ENCODE assay signal across 21 cellular contexts in genomic region chr16:24950275-24950674, GRCh38.
DNase-seq lines count a peak whose midpoint lies in the region; ATAC-seq, FAIRE-seq and TF ChIP-seq lines count a peak whose summit lies in the region.
"Had no signal": no experiment of that assay in that cellular context is flagged by ENCODE, and none has a peak within 500 bp of the region (broad histone marks: within the 10 kb centered on the region; RNA-seq: fewer than 3 reads in every experiment).

No MANE protein-coding gene starts in this region.

- H3K27ac ChIP-seq in pancreas = no peak overlapping the region
- H3K27ac ChIP-seq: A549, right lobe of liver, SK-N-MC had no signal

- peaks cover 0 to 66% (median 18%) of the 10 kb centered on the region in 3 donors for H3K36me3 ChIP-seq in pancreas

- TF ChIP-seq CTCF in astrocyte of the spinal cord (IDR thresholded peaks at IDR 0.05; ENCODE audit: low read depth, low read length) (no peak), pancreas (IDR thresholded peaks at IDR 0.05) (no peak)

- H3K4me1 ChIP-seq in pancreas = no peaks in the 10 kb centered on the region
- H3K4me1 ChIP-seq: right lobe of liver had no signal

- no peaks in the 10 kb centered on the region for H3K27me3 ChIP-seq in pancreas
- H3K27me3 ChIP-seq: right lobe of liver had no signal

- in situ Hi-C loops in astrocyte of the spinal cord (cut with HindIII; ENCODE audit: low sequenced_read_pairs) = no loop called here

- FAIRE-seq in pancreas (lab: Jason Lieb, UNC) = no peak
- FAIRE-seq: A549, D721Med, endometrium, TTC549 had no signal

- H3K9me3 ChIP-seq in pancreas = no peaks in the 10 kb centered on the region
- H3K9me3 ChIP-seq: A549, HAP-1, right lobe of liver had no signal

- 93 to 95% methylated on average over 5 of the region's 5 CpGs for WGBS in pancreas, 2 donors

- DNase-seq in A172 (ENCODE audit: low spot score) (peak; percentile 69), HCEC 1CT (peak; percentile 49), astrocyte of the spinal cord (ENCODE audit: low read depth, low spot score) (peak; percentile 71), islet precursor cell (peak; percentile 5), pancreas (no peak), hippocampal formation (lab: John Stamatoyannopoulos, UW) (no peak), NCI-H82 (lab: John Stamatoyannopoulos, UW) (no peak), cerebellar cortex (ENCODE audit: low spot score) (no peak)
- DNase-seq: activated CD8-positive, alpha-beta T cell treated with anti-CD3 and anti-CD28 coated beads for 36 hours; Karpas-422; NCI-H510A; OCI-M1; stimulated activated CD4-positive, alpha-beta T cell treated with anti-CD3 and anti-CD28 coated beads, Interleukin-4, amount 100 ng/mL, for 4 hours had no signal

- intact Hi-C loops in pancreas (cut with DNase I) = no loop called here

- H3K4me3 ChIP-seq in astrocyte of the spinal cord (ENCODE audit: low read depth, low read length) (no peak overlapping the region), pancreas (no peak overlapping the region)
- H3K4me3 ChIP-seq: A549, HAP-1, right lobe of liver, SK-N-MC had no signal

- no peak for ATAC-seq in pancreas
- ATAC-seq: A549; activated CD8-positive, alpha-beta T cell treated with anti-CD3 and anti-CD28 coated beads for 36 hours; natural killer cell treated with Interleukin-12 subunit alpha and Interleukin-12 subunit beta and Interleukin-15 and Interleukin-18, amount 100 ng/mL, for 72 hours had no signal

Comparison
In these comparisons a context has a peak if more than half of its experiments do, and no peak if none do; other contexts are left out.
1. DNase-seq: peak in A172 (single experiment), HCEC 1CT (single experiment), astrocyte of the spinal cord (single experiment) and islet precursor cell (single experiment); none in pancreas (0 of 6), hippocampal formation (0 of 2), NCI-H82 (single experiment) and cerebellar cortex (single experiment).